Comparison of ENCODE assay signal across 8 cellular contexts in the genomic region with DNA sequence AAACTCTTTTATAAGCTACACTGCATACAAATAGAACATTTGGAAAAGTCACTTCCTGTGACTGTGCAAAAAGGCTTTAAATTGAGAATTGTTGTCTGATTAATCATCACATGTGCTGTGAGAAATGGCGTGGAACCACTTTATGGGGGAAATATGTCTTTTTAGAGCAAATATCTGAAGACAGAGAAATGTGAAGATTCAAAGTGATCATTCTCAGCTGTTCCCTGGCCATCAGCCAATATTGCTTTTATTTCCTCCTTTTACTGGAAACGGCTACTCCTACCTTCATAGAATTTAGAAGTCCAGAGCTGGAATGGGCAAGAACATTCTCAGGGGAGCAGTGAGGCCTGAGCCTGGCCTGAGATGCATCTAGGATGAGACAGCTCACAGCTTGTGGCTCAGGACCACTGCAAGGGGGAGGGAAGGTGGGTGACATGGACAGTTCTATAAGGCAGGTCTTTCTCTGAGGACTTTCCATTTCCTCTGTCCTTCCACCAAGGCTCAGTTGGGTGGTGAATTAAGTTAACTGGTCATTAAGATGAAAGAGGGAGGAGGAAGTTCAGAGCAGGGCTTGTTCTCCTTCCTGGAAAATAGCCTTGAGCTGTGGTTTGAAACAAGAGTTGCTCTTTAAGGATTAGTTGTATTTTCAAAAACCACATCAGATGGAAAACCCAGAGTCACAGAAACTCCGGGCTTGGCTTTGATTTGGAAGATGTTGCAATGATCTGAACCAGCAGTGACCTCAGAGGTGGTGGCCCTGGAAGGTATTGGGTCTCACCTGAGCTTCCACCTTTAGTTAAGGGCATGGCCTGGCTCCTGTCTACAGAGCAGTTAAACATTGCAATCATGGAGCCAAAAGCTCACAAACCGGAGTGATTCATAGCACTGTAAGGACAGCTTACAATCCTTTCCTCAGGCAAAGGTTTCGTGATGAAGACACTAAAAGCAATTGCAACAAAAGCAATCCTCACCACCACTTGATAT.
A peak's percentile ranks its signal among the peaks of the same experiment; 100 is the strongest.
DNase-seq lines count a peak whose midpoint lies in the region; ATAC-seq and TF ChIP-seq lines count a peak whose summit lies in the region.

No MANE protein-coding gene starts in this region.

- TF ChIP-seq EP300 in suprapubic skin (IDR thresholded peaks at IDR 0.05): no peak

- H3K4me1 ChIP-seq in right atrium auricular region (peaks cover 0 to 40% of the 10 kb centered on the region in 2 donors), suprapubic skin (peaks cover 44% of the 10 kb centered on the region)

- peak overlapping the region; percentile 29 for H3K27ac ChIP-seq in adipose tissue (ENCODE audit: low read depth, low read length)
- H3K27ac ChIP-seq in right atrium auricular region: peak overlapping the region; percentile 33 to 58
- peak overlapping the region; percentile 58 for H3K27ac ChIP-seq in suprapubic skin

- DNase-seq in HT1080 (ENCODE audit: low read depth) (peak; percentile 77), right atrium auricular region (ENCODE audit: low spot score) (no peak), suprapubic skin (ENCODE audit: low spot score in 2 of 2) (peak in 1 of 2 donors; percentile 40)

- no peak for ATAC-seq in HG02763 (IDR thresholded peaks at IDR 0.05; ENCODE audit: unreplicated experiment)
- no peak for ATAC-seq in HG03135 (IDR thresholded peaks at IDR 0.05; ENCODE audit: unreplicated experiment)
- no peak for ATAC-seq in HG02973 (IDR thresholded peaks at IDR 0.05; ENCODE audit: unreplicated experiment)
- ATAC-seq in GM21390 (IDR thresholded peaks at IDR 0.05; ENCODE audit: unreplicated experiment): no peak

- H3K36me3 ChIP-seq in right atrium auricular region: no peaks in the 10 kb centered on the region
- H3K36me3 ChIP-seq in suprapubic skin: no peaks in the 10 kb centered on the region

- H3K4me3 ChIP-seq in right atrium auricular region (no peak overlapping the region), suprapubic skin (no peak overlapping the region)

- 46 to 74% (median 50%) methylated on average over 5 of the region's 5 CpGs for WGBS in adipose tissue, 3 donors
- 32% methylated on average over 5 of the region's 5 CpGs for WGBS in suprapubic skin

- TF ChIP-seq CTCF in right atrium auricular region (IDR thresholded peaks at IDR 0.05) (no peak), suprapubic skin (IDR thresholded peaks at IDR 0.05) (no peak)

- H3K27me3 ChIP-seq in right atrium auricular region (no peaks in the 10 kb centered on the region), suprapubic skin (no peaks in the 10 kb centered on the region)

- H3K9me3 ChIP-seq in right atrium auricular region (no peaks in the 10 kb centered on the region), suprapubic skin (no peaks in the 10 kb centered on the region)

- no peak for TF ChIP-seq POLR2A in suprapubic skin (IDR thresholded peaks at IDR 0.05)
